In the genomic region with DNA sequence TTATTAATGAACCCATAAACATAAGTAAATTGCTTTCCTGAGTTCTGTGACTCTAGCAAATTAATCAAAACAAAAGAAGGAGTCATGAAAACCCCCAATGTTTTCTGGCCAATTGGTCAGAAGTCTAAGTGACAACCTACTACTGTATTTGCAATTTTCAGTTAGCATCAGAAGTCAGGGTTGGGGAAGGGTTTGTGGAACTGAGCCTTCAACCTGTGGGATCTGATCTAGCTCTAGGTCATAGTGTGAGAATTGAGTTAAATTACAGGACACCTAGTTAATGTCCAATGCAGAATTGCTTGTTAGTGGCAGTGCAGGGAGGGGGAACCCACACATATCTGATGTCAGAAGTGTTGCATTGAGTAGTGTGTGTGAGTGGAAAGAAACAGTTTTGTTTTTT, we compare ENCODE assay signal across 1 cellular context.
TF ChIP-seq lines count a peak whose summit lies in the region.

No MANE protein-coding gene starts in this region.

TF ChIP-seq in H1, 55 proteins besides CTCF, POLR2A, EP300 and RAD21:
- TF ChIP-seq GTF2F1 (IDR thresholded peaks at IDR 0.05; ENCODE audit: borderline replicate concordance, low read depth, low read length) = no peak
- TF ChIP-seq, protein P1, sequence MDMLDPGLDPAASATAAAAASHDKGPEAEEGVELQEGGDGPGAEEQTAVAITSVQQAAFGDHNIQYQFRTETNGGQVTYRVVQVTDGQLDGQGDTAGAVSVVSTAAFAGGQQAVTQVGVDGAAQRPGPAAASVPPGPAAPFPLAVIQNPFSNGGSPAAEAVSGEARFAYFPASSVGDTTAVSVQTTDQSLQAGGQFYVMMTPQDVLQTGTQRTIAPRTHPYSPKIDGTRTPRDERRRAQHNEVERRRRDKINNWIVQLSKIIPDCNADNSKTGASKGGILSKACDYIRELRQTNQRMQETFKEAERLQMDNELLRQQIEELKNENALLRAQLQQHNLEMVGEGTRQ (IDR thresholded peaks at IDR 0.05; ENCODE audit: low read length) = no peak
- no peak for TF ChIP-seq HDAC2 (IDR thresholded peaks at IDR 0.05; ENCODE audit: borderline replicate concordance in 1 of 2, low read depth in 2 of 2, low read length in 2 of 2)
- no peak for TF ChIP-seq YY1 (IDR thresholded peaks at IDR 0.05; ENCODE audit: low read depth, low read length)
- TF ChIP-seq SP2 (IDR thresholded peaks at IDR 0.05; ENCODE audit: low read length) = no peak
- no peak for TF ChIP-seq NRF1 (IDR thresholded peaks at IDR 0.05; ENCODE audit: low read depth, low read length)
- TF ChIP-seq CEBPB (IDR thresholded peaks at IDR 0.05; ENCODE audit: low read depth, low read length) = no peak
- no peak for TF ChIP-seq POLR2AphosphoS5 (IDR thresholded peaks at IDR 0.05; ENCODE audit: low read depth, low read length)
- TF ChIP-seq GABPA (IDR thresholded peaks at IDR 0.05; ENCODE audit: borderline replicate concordance, insufficient read depth, low read length) = no peak
- TF ChIP-seq PHF8 (conservative IDR thresholded peaks at IDR 0.05; ENCODE audit: low read depth, low read length) = no peak
- no peak for TF ChIP-seq KDM4A (IDR thresholded peaks at IDR 0.05; ENCODE audit: low read depth, low read length, severe bottlenecking)
- TF ChIP-seq, protein P2, sequence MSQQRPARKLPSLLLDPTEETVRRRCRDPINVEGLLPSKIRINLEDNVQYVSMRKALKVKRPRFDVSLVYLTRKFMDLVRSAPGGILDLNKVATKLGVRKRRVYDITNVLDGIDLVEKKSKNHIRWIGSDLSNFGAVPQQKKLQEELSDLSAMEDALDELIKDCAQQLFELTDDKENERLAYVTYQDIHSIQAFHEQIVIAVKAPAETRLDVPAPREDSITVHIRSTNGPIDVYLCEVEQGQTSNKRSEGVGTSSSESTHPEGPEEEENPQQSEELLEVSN (IDR thresholded peaks at IDR 0.05) = no peak
- TF ChIP-seq SRF (IDR thresholded peaks at IDR 0.05; ENCODE audit: low read depth, low read length) = no peak
- TF ChIP-seq CREB1 (IDR thresholded peaks at IDR 0.05) = no peak
- TF ChIP-seq ZNF274 (IDR thresholded peaks at IDR 0.05; ENCODE audit: borderline replicate concordance, extremely low read depth, low read length) = no peak
